1 cellular context compared by ENCODE assay signal in the genomic region with DNA sequence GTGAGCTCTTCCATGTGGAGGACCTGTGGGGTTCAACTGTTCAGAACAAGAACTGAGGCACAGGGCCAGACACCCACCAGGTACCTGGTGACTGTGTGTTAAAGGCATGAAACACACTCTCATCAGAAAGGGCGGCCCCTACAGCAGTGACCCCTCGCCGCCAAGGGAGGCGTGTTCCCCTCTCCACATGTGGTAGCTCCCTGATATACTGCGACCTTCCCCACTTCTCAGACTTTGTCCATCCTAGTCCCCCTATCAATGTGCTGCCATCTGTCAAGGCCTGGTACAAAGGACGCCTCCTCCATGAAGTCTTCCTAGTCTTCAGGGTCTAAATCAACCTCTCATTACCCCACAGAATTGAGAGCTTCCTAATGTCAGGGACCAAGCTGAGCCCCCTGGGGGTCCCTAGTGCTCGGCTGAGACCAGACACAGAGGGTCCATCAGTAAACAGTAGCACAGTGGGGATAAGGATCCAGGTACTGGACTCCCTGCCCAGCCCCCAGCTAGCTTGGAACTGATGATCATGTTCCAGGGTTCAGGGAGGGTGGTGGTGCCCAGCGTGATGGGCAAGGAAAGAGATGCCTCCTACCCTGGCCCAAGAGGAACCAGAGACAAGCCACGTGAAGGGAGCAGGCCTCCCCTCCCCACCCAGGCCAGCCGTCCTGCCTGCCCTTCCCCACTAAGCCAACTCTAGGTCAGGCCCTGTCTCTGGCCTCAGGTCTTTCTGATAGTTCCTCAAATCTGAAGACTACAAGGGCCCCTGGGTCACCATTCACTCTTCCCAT.
TF ChIP-seq lines count a peak whose summit lies in the region.

No MANE protein-coding gene starts in this region.

TF ChIP-seq in H1, 55 proteins besides CTCF, POLR2A, EP300 and RAD21:
- TF ChIP-seq FOSL1 (IDR thresholded peaks at IDR 0.05; ENCODE audit: insufficient read depth, low read depth, low read length) (no peak), SIN3A (conservative IDR thresholded peaks at IDR 0.05 in 1 of 2, IDR thresholded peaks at IDR 0.05 in 1 of 2; ENCODE audit: low read depth in 1 of 2, low read length in 2 of 2) (no peak), TCF12 (IDR thresholded peaks at IDR 0.05; ENCODE audit: low read depth, low read length) (no peak)
